ENCODE assay signal across 15 cellular contexts in genomic region chr20:56795492-56795891, GRCh38.
DNase-seq lines count a peak whose midpoint lies in the region; TF ChIP-seq lines count a peak whose summit lies in the region.
"Had no signal": no experiment of that assay in that cellular context is flagged by ENCODE, and none has a peak within 500 bp of the region (broad histone marks: within the 10 kb centered on the region; RNA-seq: fewer than 3 reads in every experiment).

No MANE protein-coding gene starts in this region.

- intact Hi-C loops in thyroid gland (cut with DNase I), result no loop called here

- no peaks in the 10 kb centered on the region for H3K4me1 ChIP-seq in thyroid gland

- 92 to 100% methylated on average over 2 of the region's 2 CpGs for WGBS in thyroid gland, 2 donors

- no peak overlapping the region for H3K27ac ChIP-seq in thyroid gland
- H3K27ac ChIP-seq: BLaER1 treated with 17β-estradiol and CSF1 and Interleukin-3, amounts not matched to agents 10 nM and 100 nM had no signal

- no peaks in the 10 kb centered on the region for H3K4me1 Mint-ChIP-seq in chondrocyte (ENCODE audit: low read depth)
- H3K4me1 Mint-ChIP-seq: B cell had no signal

- H3K27ac Mint-ChIP-seq in chondrocyte (ENCODE audit: unreplicated experiment), result no peak overlapping the region
- H3K27ac Mint-ChIP-seq: B cell; CD8-positive, alpha-beta T cell; H9 had no signal

- TF ChIP-seq POLR2A in thyroid gland (IDR thresholded peaks at IDR 0.05), result no peak

- no peak overlapping the region for H3K4me3 Mint-ChIP-seq in chondrocyte (ENCODE audit: unreplicated experiment)
- H3K4me3 Mint-ChIP-seq: B cell; CD8-positive, alpha-beta T cell; H9 had no signal

- H3K36me3 ChIP-seq in thyroid gland, result no peaks in the 10 kb centered on the region
- H3K36me3 ChIP-seq: BLaER1 treated with 17β-estradiol and CSF1 and Interleukin-3, amounts not matched to agents 10 nM and 100 nM had no signal

- no peak overlapping the region for H3K4me3 ChIP-seq in thyroid gland (replicated peaks in 1 of 3)
- H3K4me3 ChIP-seq: BLaER1 treated with 17β-estradiol and CSF1 and Interleukin-3, amounts not matched to agents 10 nM and 100 nM had no signal

- TF ChIP-seq CTCF in chondrocyte (IDR thresholded peaks at IDR 0.05), result no peak
- no peak for TF ChIP-seq CTCF in thyroid gland (IDR thresholded peaks at IDR 0.05)

- peaks cover 10% of the 10 kb centered on the region for H3K9me3 Mint-ChIP-seq in chondrocyte (ENCODE audit: low read depth)

- no peaks in the 10 kb centered on the region for H3K27me3 Mint-ChIP-seq in chondrocyte (ENCODE audit: low read depth)

- no peaks in the 10 kb centered on the region for H3K27me3 ChIP-seq in thyroid gland
- H3K27me3 ChIP-seq: BLaER1 treated with 17β-estradiol and CSF1 and Interleukin-3, amounts not matched to agents 10 nM and 100 nM had no signal

- no peaks in the 10 kb centered on the region for H3K9me3 ChIP-seq in thyroid gland

- DNase-seq in EH (ENCODE audit: low read depth), result peak; percentile 21
- peak; percentile 20 for DNase-seq in RPMI7951 (ENCODE audit: low read depth)
- DNase-seq in chondrocyte (ENCODE audit: low spot score), result peak; percentile 21
- DNase-seq in NCI-H526 (lab: John Stamatoyannopoulos, UW), result no peak
- no peak for DNase-seq in thyroid gland
- no peak for DNase-seq in occipital lobe (lab: John Stamatoyannopoulos, UW)
- no peak for DNase-seq in mucosa of gallbladder (ENCODE audit: low spot score)
- DNase-seq: 8988T; Calu3; CD8-positive, alpha-beta T cell; DMS79 treated with DMSO at 0.1 percent for 48 hours; EL; H9 had no signal

- H3K36me3 Mint-ChIP-seq in chondrocyte (ENCODE audit: low read depth), result peaks cover 4% of the 10 kb centered on the region
- H3K36me3 Mint-ChIP-seq: CD8-positive, alpha-beta T cell had no signal

Comparison
In these comparisons a context has a peak if more than half of its experiments do, and no peak if none do; other contexts are left out.
1. DNase-seq: peak in EH (single experiment), RPMI7951 (single experiment) and chondrocyte (single experiment); none in NCI-H526 (0 of 2), thyroid gland (0 of 2), occipital lobe (single experiment) and mucosa of gallbladder (single experiment).